ENCODE assay signal across 1 cellular context in the genomic region with DNA sequence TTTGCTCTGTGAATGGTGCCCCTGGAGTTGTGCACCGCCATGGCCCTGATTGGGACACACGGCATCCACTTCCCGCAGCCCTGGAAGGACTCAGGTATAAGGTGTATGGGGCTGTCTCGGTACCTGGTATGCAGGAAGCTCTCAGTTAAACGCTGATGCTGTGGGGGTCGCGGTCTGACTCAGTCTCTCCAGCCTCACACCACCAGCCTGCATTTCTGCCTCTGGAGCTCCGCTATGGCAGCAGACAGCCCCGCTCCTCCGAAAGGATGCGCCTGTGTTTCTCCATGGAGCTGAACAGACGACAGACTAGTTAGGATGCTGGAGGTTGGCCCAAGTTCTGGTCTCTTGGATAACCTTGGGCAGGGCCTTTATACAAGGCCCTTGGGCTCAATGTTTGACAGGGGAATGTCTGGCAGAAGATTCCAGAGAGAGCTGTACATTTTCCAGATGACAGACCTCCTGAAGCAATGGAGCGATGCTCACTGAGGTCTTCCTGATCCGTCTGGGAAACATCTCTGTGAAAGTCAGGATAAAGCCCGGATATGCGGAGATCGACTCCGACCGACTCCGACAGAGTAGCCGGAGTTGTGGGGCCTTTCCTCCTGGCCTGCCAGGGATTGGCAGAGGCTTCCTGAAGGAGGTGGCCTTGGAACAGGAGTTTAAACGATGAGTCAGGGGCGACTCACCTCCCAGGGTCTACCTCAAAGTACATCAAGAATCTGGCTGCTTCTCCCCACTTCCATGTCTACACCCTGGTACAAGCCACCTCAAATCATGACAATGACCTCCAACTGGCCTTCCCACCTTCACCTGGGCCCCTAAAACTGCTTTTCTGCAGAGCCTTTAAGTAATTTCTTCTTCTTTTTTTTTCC.
TF ChIP-seq lines count a peak whose summit lies in the region.

No MANE protein-coding gene starts in this region.

TF ChIP-seq in SK-N-SH treated with all-trans-retinoic acid at 6 μM for 48 hours, 23 proteins besides CTCF, POLR2A, EP300 and RAD21 (continued from another document):
- TF ChIP-seq, protein P1, sequence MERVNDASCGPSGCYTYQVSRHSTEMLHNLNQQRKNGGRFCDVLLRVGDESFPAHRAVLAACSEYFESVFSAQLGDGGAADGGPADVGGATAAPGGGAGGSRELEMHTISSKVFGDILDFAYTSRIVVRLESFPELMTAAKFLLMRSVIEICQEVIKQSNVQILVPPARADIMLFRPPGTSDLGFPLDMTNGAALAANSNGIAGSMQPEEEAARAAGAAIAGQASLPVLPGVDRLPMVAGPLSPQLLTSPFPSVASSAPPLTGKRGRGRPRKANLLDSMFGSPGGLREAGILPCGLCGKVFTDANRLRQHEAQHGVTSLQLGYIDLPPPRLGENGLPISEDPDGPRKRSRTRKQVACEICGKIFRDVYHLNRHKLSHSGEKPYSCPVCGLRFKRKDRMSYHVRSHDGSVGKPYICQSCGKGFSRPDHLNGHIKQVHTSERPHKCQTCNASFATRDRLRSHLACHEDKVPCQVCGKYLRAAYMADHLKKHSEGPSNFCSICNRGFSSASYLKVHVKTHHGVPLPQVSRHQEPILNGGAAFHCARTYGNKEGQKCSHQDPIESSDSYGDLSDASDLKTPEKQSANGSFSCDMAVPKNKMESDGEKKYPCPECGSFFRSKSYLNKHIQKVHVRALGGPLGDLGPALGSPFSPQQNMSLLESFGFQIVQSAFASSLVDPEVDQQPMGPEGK (CRISPR knock-in tag; IDR thresholded peaks at IDR 0.05; ENCODE audit: borderline replicate concordance): no peak
- TF ChIP-seq GLIS3 (CRISPR knock-in tag; IDR thresholded peaks at IDR 0.05) (no peak), ARNTL (CRISPR knock-in tag; IDR thresholded peaks at IDR 0.05; ENCODE audit: borderline replicate concordance, low read depth) (no peak), TOX (CRISPR knock-in tag; IDR thresholded peaks at IDR 0.05; ENCODE audit: borderline replicate concordance) (no peak), RARB (CRISPR knock-in tag; IDR thresholded peaks at IDR 0.05) (no peak)
